14 cellular contexts compared by ENCODE assay signal in genomic region chr9:98786750-98787510, GRCh38.
"Had no signal": no experiment of that assay in that cellular context is flagged by ENCODE, and none has a peak within 500 bp of the region (broad histone marks: within the 10 kb centered on the region; RNA-seq: fewer than 3 reads in every experiment).

No MANE protein-coding gene starts in this region.

- ATAC-seq: activated T-cell treated with anti-CD3 and anti-CD28 coated beads, Interleukin-2, amount 50 U/mL, for 4 hours; SK-N-SH treated with all-trans-retinoic acid at 6 μM for 48 hours had no signal

- H3K9me3 Mint-ChIP-seq: activated B cell treated with CpG ODN at 0.5 μM for 24 hours; activated T-cell treated with anti-CD3 and anti-CD28 coated beads, Interleukin-2, amount 50 U/mL, for 4 hours; brain; central memory CD8-positive, alpha-beta T cell; endodermal cell; memory B cell had no signal

- DNase-seq: activated B cell treated with CpG ODN at 0.5 μM for 24 hours; activated CD4-positive, alpha-beta T cell treated with anti-CD3 and anti-CD28 coated beads, Interleukin-2, amount 50 U/mL, for 1 hour; activated gamma-delta T cell; activated T-cell treated with anti-CD3 and anti-CD28 coated beads, Interleukin-2, amount 50 U/mL, for 4 hours; amygdala; endodermal cell; left ventricle myocardium inferior; ovary; stomach had no signal

- H3K4me3 Mint-ChIP-seq: activated B cell treated with CpG ODN at 0.5 μM for 24 hours; activated naive CD8-positive, alpha-beta T cell; activated T-cell treated with anti-CD3 and anti-CD28 coated beads, Interleukin-2, amount 50 U/mL, for 4 hours; brain; central memory CD8-positive, alpha-beta T cell; endodermal cell; memory B cell had no signal

- H3K27me3 Mint-ChIP-seq: activated B cell treated with CpG ODN at 0.5 μM for 24 hours; activated naive CD8-positive, alpha-beta T cell; brain; central memory CD8-positive, alpha-beta T cell; memory B cell had no signal

- H3K27ac Mint-ChIP-seq: activated B cell treated with CpG ODN at 0.5 μM for 24 hours; activated naive CD8-positive, alpha-beta T cell; brain; endodermal cell; memory B cell had no signal
